In genomic region chr22:49408102-49408836, GRCh38 we compare ENCODE assay signal across 29 cellular contexts.
"Had no signal": no experiment of that assay in that cellular context is flagged by ENCODE, and none has a peak within 500 bp of the region (broad histone marks: within the 10 kb centered on the region; RNA-seq: fewer than 3 reads in every experiment).

No MANE protein-coding gene starts in this region.

- H3K4me3 Mint-ChIP-seq: activated CD4-positive, alpha-beta T cell treated with anti-CD3 and anti-CD28 coated beads for 36 hours; activated naive CD4-positive, alpha-beta T cell treated with anti-CD3 and anti-CD28 coated beads, Interleukin-2, amount 10 ng/mL, durations not matched to agents 7 days and 5 days; activated naive CD8-positive, alpha-beta T cell treated with anti-CD3 and anti-CD28 coated beads, Interleukin-2, amount 10 ng/mL, durations not matched to agents 7 days and 5 days; activated T-helper 1 cell treated with anti-CD3 and anti-CD28 coated beads, Interleukin-12 subunit alpha, Interleukin-12 subunit beta, Interleukin-2, Interleukin-4 antibody, amounts not matched to agents 30 ng/mL and 10 ng/mL and 1 ng/mL, durations not matched to agents 14 hours and 24 hours and 36 hours; immature natural killer cell; stimulated activated naive CD8-positive, alpha-beta T cell treated with anti-CD3 and anti-CD28 coated beads, Interleukin-15, Interleukin-2, amounts not matched to agents 100 ng/mL and 50 ng/mL, for 24 hours had no signal

- DNase-seq: activated CD4-positive, alpha-beta T cell treated with anti-CD3 and anti-CD28 coated beads for 36 hours; activated CD4-positive, alpha-beta T cell treated with anti-CD3 and anti-CD28 coated beads, Interleukin-2, amount 50 U/mL, for 4 hours; activated CD4-positive, CD25-positive, alpha-beta regulatory T cell; activated CD8-positive, alpha-beta memory T cell treated with anti-CD3 and anti-CD28 coated beads, Interleukin-2, amount 50 U/mL, for 4 hours; activated gamma-delta T cell; activated naive CD4-positive, alpha-beta T cell treated with anti-CD3 and anti-CD28 coated beads, Interleukin-2, amount 10 ng/mL, durations not matched to agents 7 days and 5 days; activated naive CD8-positive, alpha-beta T cell treated with anti-CD3 and anti-CD28 coated beads, Interleukin-2, amount 10 ng/mL, durations not matched to agents 7 days and 5 days; activated T-cell treated with anti-CD3 and anti-CD28 coated beads, Interleukin-2, amount 50 U/mL, for 1 hour; amniotic stem cell; caudate nucleus; cortex of kidney; foreskin keratinocyte; heart left ventricle; hypothalamus; immature natural killer cell; lower lobe of right lung; mesendoderm; mucosa of descending colon; pancreas; right cardiac atrium; stimulated activated CD4-positive, alpha-beta T cell treated with anti-CD3 and anti-CD28 coated beads, Interleukin-12 subunit alpha, Interleukin-12 subunit beta, amount 100 ng/mL, for 4 hours; stimulated activated CD4-positive, alpha-beta T cell treated with anti-CD3 and anti-CD28 coated beads, Interleukin-4, amount 100 ng/mL, for 1 hour; substantia nigra; T-helper 1 cell; upper lobe of right lung had no signal

- H3K4me3 ChIP-seq: heart left ventricle, lower lobe of right lung, mucosa of descending colon, pancreas, skin epidermis, upper lobe of right lung had no signal

- H3K4me1 Mint-ChIP-seq: activated CD4-positive, alpha-beta T cell treated with anti-CD3 and anti-CD28 coated beads for 36 hours; activated naive CD4-positive, alpha-beta T cell treated with anti-CD3 and anti-CD28 coated beads, Interleukin-2, amount 10 ng/mL, durations not matched to agents 7 days and 5 days; activated naive CD8-positive, alpha-beta T cell treated with anti-CD3 and anti-CD28 coated beads, Interleukin-2, amount 10 ng/mL, durations not matched to agents 7 days and 5 days; immature natural killer cell had no signal

- H3K27ac Mint-ChIP-seq: activated CD4-positive, alpha-beta T cell treated with anti-CD3 and anti-CD28 coated beads for 36 hours; activated naive CD4-positive, alpha-beta T cell treated with anti-CD3 and anti-CD28 coated beads, Interleukin-2, amount 10 ng/mL, durations not matched to agents 7 days and 5 days; activated naive CD8-positive, alpha-beta T cell treated with anti-CD3 and anti-CD28 coated beads, Interleukin-2, amount 10 ng/mL, durations not matched to agents 7 days and 5 days; activated T-helper 1 cell treated with anti-CD3 and anti-CD28 coated beads, Interleukin-12 subunit alpha, Interleukin-12 subunit beta, Interleukin-2, Interleukin-4 antibody, amounts not matched to agents 30 ng/mL and 10 ng/mL and 1 ng/mL, durations not matched to agents 14 hours and 24 hours and 36 hours; immature natural killer cell; stimulated activated naive CD8-positive, alpha-beta T cell treated with anti-CD3 and anti-CD28 coated beads, Interleukin-15, Interleukin-2, amounts not matched to agents 100 ng/mL and 50 ng/mL, for 24 hours had no signal

- H3K4me1 ChIP-seq: foreskin keratinocyte, heart left ventricle, lower lobe of right lung, pancreas, upper lobe of right lung had no signal

- H3K9me3 Mint-ChIP-seq: activated naive CD4-positive, alpha-beta T cell treated with anti-CD3 and anti-CD28 coated beads, Interleukin-2, amount 10 ng/mL, durations not matched to agents 7 days and 5 days; activated naive CD8-positive, alpha-beta T cell treated with anti-CD3 and anti-CD28 coated beads, Interleukin-2, amount 10 ng/mL, durations not matched to agents 7 days and 5 days; activated T-helper 1 cell treated with anti-CD3 and anti-CD28 coated beads, Interleukin-12 subunit alpha, Interleukin-12 subunit beta, Interleukin-2, Interleukin-4 antibody, amounts not matched to agents 30 ng/mL and 10 ng/mL and 1 ng/mL, durations not matched to agents 14 hours and 24 hours and 36 hours; immature natural killer cell had no signal

- H3K9me3 ChIP-seq: lower lobe of right lung, mucosa of descending colon, pancreas, upper lobe of right lung had no signal

- H3K36me3 ChIP-seq: heart left ventricle, lower lobe of right lung, pancreas, upper lobe of right lung had no signal

- H3K27me3 ChIP-seq: foreskin keratinocyte had no signal

- H3K36me3 Mint-ChIP-seq: activated naive CD4-positive, alpha-beta T cell treated with anti-CD3 and anti-CD28 coated beads, Interleukin-2, amount 10 ng/mL, durations not matched to agents 7 days and 5 days; activated naive CD8-positive, alpha-beta T cell treated with anti-CD3 and anti-CD28 coated beads, Interleukin-2, amount 10 ng/mL, durations not matched to agents 7 days and 5 days; immature natural killer cell had no signal

- ATAC-seq: activated CD4-positive, alpha-beta T cell treated with anti-CD3 and anti-CD28 coated beads for 36 hours; esophagus mucosa; foreskin keratinocyte; heart left ventricle; lower lobe of right lung; mucosa of descending colon; pancreas; right cardiac atrium; upper lobe of right lung had no signal

- H3K27ac ChIP-seq: foreskin keratinocyte, heart left ventricle, lower lobe of right lung, pancreas, skin epidermis, upper lobe of right lung had no signal
